ENCODE assay signal across 12 cellular contexts in genomic region chr20:11451793-11452291, GRCh38.
DNase-seq lines count a peak whose midpoint lies in the region; ATAC-seq and TF ChIP-seq lines count a peak whose summit lies in the region.
"Had no signal": no experiment of that assay in that cellular context is flagged by ENCODE, and none has a peak within 500 bp of the region (broad histone marks: within the 10 kb centered on the region; RNA-seq: fewer than 3 reads in every experiment).

No MANE protein-coding gene starts in this region.

- peaks cover 57% of the 10 kb centered on the region for H3K4me1 ChIP-seq in mammary epithelial cell (ENCODE audit: insufficient read depth, low read length)

- H3K4me3 Mint-ChIP-seq in activated CD8-positive, alpha-beta T cell treated with anti-CD3 and anti-CD28 coated beads, Interleukin-2, amount 10 ng/mL, durations not matched to agents 7 days and 5 days = no peak overlapping the region
- H3K4me3 Mint-ChIP-seq: activated T-cell treated with anti-CD3 and anti-CD28 coated beads, Interleukin-2, amount 50 U/mL, for 72 hours had no signal

- peaks cover 5% of the 10 kb centered on the region for H3K9me3 Mint-ChIP-seq in activated CD8-positive, alpha-beta T cell treated with anti-CD3 and anti-CD28 coated beads, Interleukin-2, amount 10 ng/mL, durations not matched to agents 7 days and 5 days (ENCODE audit: insufficient read depth)

- no peaks in the 10 kb centered on the region for H3K36me3 ChIP-seq in mammary epithelial cell (ENCODE audit: insufficient read depth, low read length)

- H3K9me3 ChIP-seq in mammary epithelial cell (replicated peaks; ENCODE audit: insufficient read depth, low read length) = no peaks in the 10 kb centered on the region

- H3K4me3 ChIP-seq in mammary epithelial cell (replicated peaks in 1 of 3; ENCODE audit: insufficient read depth in 1 of 3, low read depth in 2 of 3, low read length in 3 of 3) = no peak overlapping the region

- peak overlapping the region; percentile 28 for H3K9ac ChIP-seq in mammary epithelial cell (ENCODE audit: insufficient read depth, low read length)
- H3K9ac ChIP-seq: KMS-11 had no signal

- 5% methylated on average over 7 of the region's 7 CpGs for WGBS in mammary epithelial cell (ENCODE audit: low coverage, missing lambda C conversion rate)

- H2AFZ ChIP-seq in mammary epithelial cell (ENCODE audit: low read depth, low read length) = peak overlapping the region; percentile 94

- H3K27me3 Mint-ChIP-seq in activated CD8-positive, alpha-beta T cell treated with anti-CD3 and anti-CD28 coated beads, Interleukin-2, amount 10 ng/mL, durations not matched to agents 7 days and 5 days (ENCODE audit: low read depth) = no peaks in the 10 kb centered on the region

- H3K79me2 ChIP-seq in mammary epithelial cell (ENCODE audit: insufficient read depth, low read length) = peaks cover 8% of the 10 kb centered on the region

- H3K36me3 Mint-ChIP-seq in activated CD8-positive, alpha-beta T cell treated with anti-CD3 and anti-CD28 coated beads, Interleukin-2, amount 10 ng/mL, durations not matched to agents 7 days and 5 days (ENCODE audit: low read depth) = no peaks in the 10 kb centered on the region

- peak overlapping the region; percentile 93 for H3K27ac ChIP-seq in mammary epithelial cell (ENCODE audit: insufficient read depth, low read depth, low read length)
- H3K27ac ChIP-seq: KMS-11 had no signal

- H3K27ac Mint-ChIP-seq in activated CD8-positive, alpha-beta T cell treated with anti-CD3 and anti-CD28 coated beads, Interleukin-2, amount 10 ng/mL, durations not matched to agents 7 days and 5 days = no peak overlapping the region
- H3K27ac Mint-ChIP-seq: activated T-cell treated with anti-CD3 and anti-CD28 coated beads, Interleukin-2, amount 50 U/mL, for 72 hours had no signal

- POLR2A ChIA-PET in activated CD8-positive, alpha-beta T cell treated with anti-CD3 and anti-CD28 coated beads, Interleukin-2, amount 10 ng/mL, durations not matched to agents 7 days and 5 days (lab: Charles Lee) = no interaction called here

- peak overlapping the region; percentile 44 for H3K4me2 ChIP-seq in mammary epithelial cell (ENCODE audit: insufficient read depth, low read depth, low read length)
- H3K4me2 ChIP-seq: KMS-11 had no signal

- CTCF ChIA-PET in mammary epithelial cell (lab: Charles Lee; ENCODE audit: low non-redundant PET) = no interaction called here
- CTCF ChIA-PET in activated CD8-positive, alpha-beta T cell treated with anti-CD3 and anti-CD28 coated beads, Interleukin-2, amount 10 ng/mL, durations not matched to agents 7 days and 5 days (lab: Charles Lee) = no interaction called here

- TF ChIP-seq CTCF in mammary epithelial cell (conservative IDR thresholded peaks at IDR 0.05 in 1 of 2, IDR thresholded peaks at IDR 0.05 in 1 of 2; ENCODE audit: extremely low read depth in 1 of 2, insufficient read depth in 1 of 2, low read depth in 1 of 2, low read length in 2 of 2) = no peak

- no peaks in the 10 kb centered on the region for H3K4me1 Mint-ChIP-seq in activated CD8-positive, alpha-beta T cell treated with anti-CD3 and anti-CD28 coated beads, Interleukin-2, amount 10 ng/mL, durations not matched to agents 7 days and 5 days (ENCODE audit: low read depth)

- no peak for ATAC-seq in activated CD8-positive, alpha-beta T cell treated with anti-CD3 and anti-CD28 coated beads, Interleukin-2, amount 10 ng/mL, durations not matched to agents 7 days and 5 days
- ATAC-seq: activated T-cell treated with anti-CD3 and anti-CD28 coated beads, Interleukin-2, amount 50 U/mL, for 72 hours had no signal

- in situ Hi-C loops in mammary epithelial cell (cut with MboI; ENCODE audit: low sequenced_read_pairs in 2 of 2) = no loop called here

- no peaks in the 10 kb centered on the region for H3K27me3 ChIP-seq in mammary epithelial cell (ENCODE audit: insufficient read depth, low read length)

- BruUV-seq in mammary epithelial cell (replicated peaks; lab: Mats Ljungman, UMichigan) = no TSS peak

- intact Hi-C loops in mammary epithelial cell (cut with micrococcal nuclease) = loop anchor here (2.0 to 10.0 kb wide), 3 partner anchors 57 to 337 kb away; no protein-coding TSS in a partner anchor

- peak; percentile 9 to 52 for DNase-seq in NCI-H524 (lab: John Stamatoyannopoulos, UW)
- no peak for DNase-seq in NCI-H524 treated with DMSO at 0.1 percent for 48 hours (lab: John Stamatoyannopoulos, UW)
- peak; percentile 50 for DNase-seq in mammary epithelial cell
- peak; percentile 75 for DNase-seq in islet precursor cell
- DNase-seq in smooth muscle cell of the brain vasculature (ENCODE audit: low read depth, low spot score) = peak; percentile 52
- no peak for DNase-seq in NCI-H1092 (lab: John Stamatoyannopoulos, UW)
- DNase-seq in activated CD4-positive, alpha-beta T cell treated with anti-CD3 and anti-CD28 coated beads, Interleukin-2, amount 50 U/mL, for 48 hours = no peak
- DNase-seq in activated CD8-positive, alpha-beta T cell treated with anti-CD3 and anti-CD28 coated beads, Interleukin-2, amount 10 ng/mL, durations not matched to agents 7 days and 5 days = no peak
- DNase-seq: activated T-cell treated with anti-CD3 and anti-CD28 coated beads, Interleukin-2, amount 50 U/mL, for 72 hours; DND-41; NCI-H748 treated with DMSO at 0.1 percent for 48 hours had no signal

- dilution Hi-C loops in mammary epithelial cell (cut with HindIII; ENCODE audit: low sequenced_read_pairs) = loop anchor here (5.0 kb wide), 1 partner anchor 60 kb away; no protein-coding TSS in a partner anchor

- no peaks in the 10 kb centered on the region for H4K20me1 ChIP-seq in mammary epithelial cell (ENCODE audit: insufficient read depth, low read length)

Comparison
In these comparisons a context has a peak if more than half of its experiments do, and no peak if none do; other contexts are left out.
1. DNase-seq: peak in NCI-H524 (2 of 2), mammary epithelial cell (single experiment), islet precursor cell (single experiment) and smooth muscle cell of the brain vasculature (single experiment); none in NCI-H524 treated with DMSO at 0.1 percent for 48 hours (single experiment), NCI-H1092 (single experiment), activated CD4-positive, alpha-beta T cell treated with anti-CD3 and anti-CD28 coated beads, Interleukin-2, amount 50 U/mL, for 48 hours (0 of 2) and activated CD8-positive, alpha-beta T cell treated with anti-CD3 and anti-CD28 coated beads, Interleukin-2, amount 10 ng/mL, durations not matched to agents 7 days and 5 days (single experiment).